In genomic region chr20:30484009-30484748, GRCh38 we compare ENCODE assay signal across 16 cellular contexts.
DNase-seq lines count a peak whose midpoint lies in the region; ATAC-seq and TF ChIP-seq lines count a peak whose summit lies in the region.
"Had no signal": no experiment of that assay in that cellular context is flagged by ENCODE, and none has a peak within 500 bp of the region (broad histone marks: within the 10 kb centered on the region; RNA-seq: fewer than 3 reads in every experiment).

No MANE protein-coding gene starts in this region.

- in situ Hi-C loops in GM13976 (cut with MboI; ENCODE audit: low sequenced_read_pairs, unreplicated experiment), result no loop called here

- no peak for TF ChIP-seq CTCF in GM13976 (IDR thresholded peaks at IDR 0.05; ENCODE audit: borderline replicate concordance, control extremely low read depth, extremely low read depth, insufficient read depth, missing control alignments)

- DNase-seq in Right ventricle myocardium superior (peak; percentile 33), left ventricle myocardium superior (no peak), GM13976 (ENCODE audit: low spot score) (peak; percentile 1), iPS-NIHi11 (ENCODE audit: low spot score) (peak; percentile 1), sciatic nerve (ENCODE audit: low spot score) (peak; percentile 40), GM19238 (ENCODE audit: insufficient read length, low spot score) (no peak), NCI-H2029 treated with DMSO at 0.1 percent for 48 hours (lab: John Stamatoyannopoulos, UW) (no peak), GF-D8 (lab: John Stamatoyannopoulos, UW) (no peak)
- DNase-seq: DMS53, GDM1, GM23248, NCI-H1105 treated with DMSO at 0.1 percent for 48 hours, NCI-H1694, NCI-H446, NCI-H526, SHP77 treated with DMSO at 0.1 percent for 48 hours had no signal

- intact Hi-C loops in Right ventricle myocardium superior (cut with DNase I) (no loop called here), left ventricle myocardium superior (cut with micrococcal nuclease) (no loop called here), sciatic nerve (cut with DNase I) (no loop called here)

- no peak for ATAC-seq in Right ventricle myocardium superior (ENCODE audit: poor library complexity)
- ATAC-seq in left ventricle myocardium superior, result no peak
- no peak for ATAC-seq in sciatic nerve

Comparison
In these comparisons a context has a peak if more than half of its experiments do, and no peak if none do; other contexts are left out.
1. DNase-seq: peak in Right ventricle myocardium superior (single experiment), GM13976 (single experiment), iPS-NIHi11 (single experiment) and sciatic nerve (single experiment); none in left ventricle myocardium superior (single experiment), GM19238 (single experiment), NCI-H2029 treated with DMSO at 0.1 percent for 48 hours (single experiment) and GF-D8 (single experiment).